In genomic region chr7:2139004-2139652, GRCh38 we compare ENCODE assay signal across 18 cellular contexts.
DNase-seq lines count a peak whose midpoint lies in the region; ATAC-seq and TF ChIP-seq lines count a peak whose summit lies in the region.
"Had no signal": no experiment of that assay in that cellular context is flagged by ENCODE, and none has a peak within 500 bp of the region (broad histone marks: within the 10 kb centered on the region; RNA-seq: fewer than 3 reads in every experiment).

No MANE protein-coding gene starts in this region.

- H2AFZ ChIP-seq in IMR-90 (replicated peaks; ENCODE audit: low read length, poor library complexity), result peak overlapping the region; percentile 38

- H3K9ac ChIP-seq in IMR-90 (ENCODE audit: low read depth, low read length), result no peak overlapping the region

- H3K9me3 ChIP-seq in IMR-90 (ENCODE audit: control insufficient read depth, insufficient read depth, low read length) (no peaks in the 10 kb centered on the region), testis (no peaks in the 10 kb centered on the region)
- H3K9me3 ChIP-seq: SJCRH30 had no signal

- H2BK20ac ChIP-seq in IMR-90 (ENCODE audit: low read depth, low read length), result no peak overlapping the region

- H2AK9ac ChIP-seq in IMR-90 (replicated peaks; ENCODE audit: low read depth, low read length, poor library complexity), result no peak overlapping the region

- H3K4me1 Mint-ChIP-seq in activated naive CD4-positive, alpha-beta T cell treated with anti-CD3 and anti-CD28 coated beads, Interleukin-2, amount 10 ng/mL, durations not matched to agents 7 days and 5 days, result peaks cover 11% of the 10 kb centered on the region
- H3K4me1 Mint-ChIP-seq in activated naive CD4-positive, alpha-beta T cell treated with anti-CD3 and anti-CD28 coated beads for 36 hours (ENCODE audit: low read depth), result peaks cover 9% of the 10 kb centered on the region
- H3K4me1 Mint-ChIP-seq in brain (peaks cover 59% of the 10 kb centered on the region), endothelial cell (ENCODE audit: unreplicated experiment) (no peaks in the 10 kb centered on the region)

- in situ Hi-C loops in IMR-90 (cut with MboI; ENCODE audit: low sequenced_read_pairs), result no loop called here

- BruUV-seq in IMR-90 (replicated peaks; lab: Mats Ljungman, UMichigan), result no TSS peak

- no peak overlapping the region for H3K56ac ChIP-seq in IMR-90 (ENCODE audit: extremely low read depth, insufficient read depth, low read length)

- no peaks in the 10 kb centered on the region for H3K27me3 Mint-ChIP-seq in activated naive CD4-positive, alpha-beta T cell treated with anti-CD3 and anti-CD28 coated beads, Interleukin-2, amount 10 ng/mL, durations not matched to agents 7 days and 5 days
- no peaks in the 10 kb centered on the region for H3K27me3 Mint-ChIP-seq in activated naive CD4-positive, alpha-beta T cell treated with anti-CD3 and anti-CD28 coated beads for 36 hours (ENCODE audit: low read depth)
- no peaks in the 10 kb centered on the region for H3K27me3 Mint-ChIP-seq in brain
- H3K27me3 Mint-ChIP-seq in endothelial cell (ENCODE audit: unreplicated experiment), result peaks cover 11% of the 10 kb centered on the region
- H3K27me3 Mint-ChIP-seq: CD4-positive, CD25-positive, alpha-beta regulatory T cell had no signal

- 80% methylated on average over 1 of the region's 19 CpGs; no CpG with 5 or more reads in 1 of the 2 experiments for WGBS in IMR-90 (ENCODE audit: extremely low coverage in 2 of 2, insufficient read length in 1 of 2), 2 experiments
- WGBS in testis, 2 donors, result 66 to 80% methylated on average over 2 to 19 of the region's 19 CpGs

- no peak overlapping the region for H2BK120ac ChIP-seq in IMR-90 (ENCODE audit: low read depth, low read length)

- TF ChIP-seq POLR2A in IMR-90 (IDR thresholded peaks at IDR 0.05; ENCODE audit: low read depth, low read length) (no peak), testis (IDR thresholded peaks at IDR 0.05) (no peak)

- H3K9me3 Mint-ChIP-seq in activated naive CD4-positive, alpha-beta T cell treated with anti-CD3 and anti-CD28 coated beads, Interleukin-2, amount 10 ng/mL, durations not matched to agents 7 days and 5 days, result no peaks in the 10 kb centered on the region
- H3K9me3 Mint-ChIP-seq in activated naive CD4-positive, alpha-beta T cell treated with anti-CD3 and anti-CD28 coated beads for 36 hours, result no peaks in the 10 kb centered on the region
- H3K9me3 Mint-ChIP-seq in brain (peaks cover 0 to 3% (median 0%) of the 10 kb centered on the region in 5 experiments), endothelial cell (ENCODE audit: unreplicated experiment) (no peaks in the 10 kb centered on the region)
- H3K9me3 Mint-ChIP-seq: CD4-positive, CD25-positive, alpha-beta regulatory T cell; HFFc6 had no signal

- 0 out of 2 replicates have a peak, but pooled peaks cover 4% of the 10 kb centered on the region for H3K9me1 ChIP-seq in IMR-90 (ENCODE audit: insufficient read depth, low read length)

- H2AK5ac ChIP-seq in IMR-90 (ENCODE audit: low read depth, low read length), result no peak overlapping the region

- no peak overlapping the region for H2BK5ac ChIP-seq in IMR-90 (ENCODE audit: low read depth, low read length, poor library complexity, severe bottlenecking)

- TF ChIP-seq RAD21 in IMR-90 (IDR thresholded peaks at IDR 0.05; ENCODE audit: low read length), result no peak

- dilution Hi-C loops in IMR-90 (cut with HindIII; ENCODE audit: low sequenced_read_pairs, unreplicated experiment), result no loop called here

- TF ChIP-seq CTCF in IMR-90 (conservative IDR thresholded peaks at IDR 0.05; ENCODE audit: low read depth, low read length) (no peak), brain (conservative IDR thresholded peaks at IDR 0.05) (no peak), testis (IDR thresholded peaks at IDR 0.05) (no peak), endothelial cell (IDR thresholded peaks at IDR 0.05; ENCODE audit: unreplicated experiment) (no peak)

- no peak overlapping the region for H3K4me3 Mint-ChIP-seq in activated naive CD4-positive, alpha-beta T cell treated with anti-CD3 and anti-CD28 coated beads, Interleukin-2, amount 10 ng/mL, durations not matched to agents 7 days and 5 days
- no peak overlapping the region for H3K4me3 Mint-ChIP-seq in activated naive CD4-positive, alpha-beta T cell treated with anti-CD3 and anti-CD28 coated beads for 36 hours
- H3K4me3 Mint-ChIP-seq in brain (no peak overlapping the region), endothelial cell (ENCODE audit: unreplicated experiment) (no peak overlapping the region)
- H3K4me3 Mint-ChIP-seq: HFFc6 had no signal

- no peak overlapping the region for H2BK15ac ChIP-seq in IMR-90 (ENCODE audit: low read depth, low read length)

- DNase-seq in activated naive CD4-positive, alpha-beta T cell treated with anti-CD3 and anti-CD28 coated beads, Interleukin-2, amount 10 ng/mL, durations not matched to agents 7 days and 5 days, result no peak
- no peak for DNase-seq in activated naive CD4-positive, alpha-beta T cell treated with anti-CD3 and anti-CD28 coated beads for 36 hours
- DNase-seq in IMR-90 (no peak), testis (peak; percentile 44), endothelial cell (ENCODE audit: low spot score) (no peak)
- no peak for DNase-seq in stimulated activated CD4-positive, alpha-beta T cell treated with anti-CD3 and anti-CD28 coated beads, Interleukin-4, amount 100 ng/mL, for 1 hour
- DNase-seq: GOT3, HFFc6, Karpas-422, MM.1S, NCI-H1105 treated with DMSO at 0.1 percent for 48 hours, NCI-H1930, NCI-H2171 treated with DMSO at 0.1 percent for 48 hours, NCI-H510A, SJCRH30 had no signal

- H4K5ac ChIP-seq in IMR-90 (ENCODE audit: low read depth, low read length), result no peak overlapping the region

- POLR2A ChIA-PET in IMR-90 (lab: Charles Lee; ENCODE audit: unreplicated experiment), result no interaction called here

- H3K27ac ChIP-seq in IMR-90 (ENCODE audit: insufficient read depth, low read length), result no peak overlapping the region
- H3K27ac ChIP-seq in testis, result no peak overlapping the region
- H3K27ac ChIP-seq: SJCRH30 had no signal

- peaks cover 11% of the 10 kb centered on the region for H4K20me1 ChIP-seq in IMR-90 (ENCODE audit: insufficient read depth, low read length)

- H3K36me3 Mint-ChIP-seq in activated naive CD4-positive, alpha-beta T cell treated with anti-CD3 and anti-CD28 coated beads, Interleukin-2, amount 10 ng/mL, durations not matched to agents 7 days and 5 days, result peaks cover 5% of the 10 kb centered on the region
- H3K36me3 Mint-ChIP-seq in activated naive CD4-positive, alpha-beta T cell treated with anti-CD3 and anti-CD28 coated beads for 36 hours (ENCODE audit: low read depth), result peaks cover 8% of the 10 kb centered on the region
- H3K36me3 Mint-ChIP-seq in brain (peaks cover 27% of the 10 kb centered on the region), endothelial cell (ENCODE audit: low read depth, unreplicated experiment) (peaks cover 30% of the 10 kb centered on the region)

- intact Hi-C loops in activated naive CD4-positive, alpha-beta T cell treated with anti-CD3 and anti-CD28 coated beads for 36 hours (cut with micrococcal nuclease), result no loop called here
- intact Hi-C loops in IMR-90 (cut with micrococcal nuclease) (no loop called here), testis (cut with DNase I; ENCODE audit: low total_unique reads) (no loop called here)

- H3K4me1 ChIP-seq in IMR-90 (ENCODE audit: control insufficient read depth, insufficient read depth, low read length) (no peaks in the 10 kb centered on the region), testis (peaks cover 15% of the 10 kb centered on the region)
- H3K4me1 ChIP-seq: SJCRH30 had no signal

- no peak overlapping the region for H3K18ac ChIP-seq in IMR-90 (ENCODE audit: low read depth, low read length)

- no peak overlapping the region for H3K23ac ChIP-seq in IMR-90 (ENCODE audit: low read depth, low read length)

- ATAC-seq in IMR-90 (ENCODE audit: low read depth) (no peak), GM21737 (IDR thresholded peaks at IDR 0.05; ENCODE audit: unreplicated experiment) (no peak)

- peak overlapping the region; percentile 5 for H3K27ac Mint-ChIP-seq in activated naive CD4-positive, alpha-beta T cell treated with anti-CD3 and anti-CD28 coated beads, Interleukin-2, amount 10 ng/mL, durations not matched to agents 7 days and 5 days
- H3K27ac Mint-ChIP-seq in activated naive CD4-positive, alpha-beta T cell treated with anti-CD3 and anti-CD28 coated beads for 36 hours, result no peak overlapping the region
- H3K27ac Mint-ChIP-seq in brain (peak overlapping the region in 4 of 5 experiments; percentile 72 to 96 (median 92)), endothelial cell (ENCODE audit: unreplicated experiment) (no peak overlapping the region)
- H3K27ac Mint-ChIP-seq: HFFc6 had no signal

- H3K27me3 ChIP-seq in IMR-90 (ENCODE audit: control insufficient read depth, insufficient read depth, low read length), result no peaks in the 10 kb centered on the region
- no peaks in the 10 kb centered on the region for H3K27me3 ChIP-seq in testis
- H3K27me3 ChIP-seq: SJCRH30 had no signal

- no peak overlapping the region for H3K14ac ChIP-seq in IMR-90 (replicated peaks; ENCODE audit: low read depth, low read length)

- no peak overlapping the region for H3K4ac ChIP-seq in IMR-90 (ENCODE audit: low read depth, low read length)

- no peak overlapping the region for H4K8ac ChIP-seq in IMR-90 (ENCODE audit: low read depth in 2 of 2, low read length in 2 of 2)

- CTCF ChIA-PET in activated naive CD4-positive, alpha-beta T cell treated with anti-CD3 and anti-CD28 coated beads, Interleukin-2, amount 10 ng/mL, durations not matched to agents 7 days and 5 days (lab: Charles Lee), result no interaction called here
- CTCF ChIA-PET in activated naive CD4-positive, alpha-beta T cell treated with anti-CD3 and anti-CD28 coated beads for 36 hours (lab: Charles Lee), result no interaction called here
- CTCF ChIA-PET in IMR-90 (lab: Yijun Ruan, JAX), result no interaction called here

- H3K36me3 ChIP-seq in IMR-90 (ENCODE audit: control insufficient read depth, insufficient read depth, low read length), result peaks cover 10% of the 10 kb centered on the region
- H3K36me3 ChIP-seq in testis (ENCODE audit: low read depth, missing control alignments), result no peaks in the 10 kb centered on the region
- H3K36me3 ChIP-seq: SJCRH30 had no signal

- H4K91ac ChIP-seq in IMR-90 (ENCODE audit: insufficient read depth, low read depth, low read length), result no peak overlapping the region

- no peak overlapping the region for H3K4me2 ChIP-seq in IMR-90 (ENCODE audit: low read depth, low read length)

- H3K4me3 ChIP-seq in IMR-90 (ENCODE audit: insufficient read depth, low read depth, low read length) (no peak overlapping the region), testis (no peak overlapping the region)
- H3K4me3 ChIP-seq: SJCRH30 had no signal

- H3K79me1 ChIP-seq in IMR-90 (ENCODE audit: low read depth in 1 of 2, low read length in 2 of 2), result no peaks in the 10 kb centered on the region; a peak in 1 of 4 replicates

TF ChIP-seq in IMR-90, 13 proteins besides CTCF, POLR2A, EP300 and RAD21 (continues in another document):
- TF ChIP-seq BHLHE40 (IDR thresholded peaks at IDR 0.05; ENCODE audit: low read depth, low read length), result no peak

Comparison
In these comparisons a context has a peak if more than half of its experiments do, and no peak if none do; other contexts are left out.
1. H3K27ac Mint-ChIP-seq: peak in activated naive CD4-positive, alpha-beta T cell treated with anti-CD3 and anti-CD28 coated beads, Interleukin-2, amount 10 ng/mL, durations not matched to agents 7 days and 5 days (single experiment) and brain (4 of 5); none in activated naive CD4-positive, alpha-beta T cell treated with anti-CD3 and anti-CD28 coated beads for 36 hours (single experiment) and endothelial cell (single experiment).